12 cellular contexts compared by ENCODE assay signal in genomic region chr17:39813631-39814030, GRCh38. TPM values are rescaled to one million over a fixed set of nuclear protein-coding genes. Genes with fewer than 3 reads are reported as not detected.
DNase-seq lines count a peak whose midpoint lies in the region; TF ChIP-seq lines count a peak whose summit lies in the region.
"Had no signal": no experiment of that assay in that cellular context is flagged by ENCODE, and none has a peak within 500 bp of the region (broad histone marks: within the 10 kb centered on the region; RNA-seq: fewer than 3 reads in every experiment).

No MANE protein-coding gene starts in this region.

- intact Hi-C loops in tibial artery (cut with DNase I; ENCODE audit: low total_unique reads), result no loop called here

- peak in 2 of 3 donors; percentile 46 to 70 for DNase-seq in Peyer's patch
- peak; percentile 59 for DNase-seq in activated CD8-positive, alpha-beta memory T cell treated with anti-CD3 and anti-CD28 coated beads, Interleukin-2, amount 50 U/mL, for 1 hour (ENCODE audit: extremely low read depth)
- peak; percentile 52 to 66 (median 58) for DNase-seq in effector memory CD4-positive, alpha-beta T cell
- DNase-seq in stimulated activated CD8-positive, alpha-beta memory T cell treated with anti-CD3 and anti-CD28 coated beads, Interleukin-4, amount 100 ng/mL, for 48 hours, result peak; percentile 66
- no peak for DNase-seq in occipital lobe (lab: John Stamatoyannopoulos, UW)
- DNase-seq in hepatic stellate cell (ENCODE audit: low spot score), result no peak
- DNase-seq in GF-D8 (lab: John Stamatoyannopoulos, UW), result no peak
- no peak for DNase-seq in tibial artery
- DNase-seq: DMS153, GM23248, NCI-H146, PC-9 had no signal

- no peaks in the 10 kb centered on the region for H3K9me3 ChIP-seq in Peyer's patch
- no peaks in the 10 kb centered on the region for H3K9me3 ChIP-seq in effector memory CD4-positive, alpha-beta T cell (ENCODE audit: control insufficient read depth, low read length)
- no peaks in the 10 kb centered on the region for H3K9me3 ChIP-seq in tibial artery

- peaks cover 0 to under 1% (median 0%) of the 10 kb centered on the region in 4 donors for H3K4me1 ChIP-seq in Peyer's patch
- peaks cover 17% of the 10 kb centered on the region for H3K4me1 ChIP-seq in effector memory CD4-positive, alpha-beta T cell (ENCODE audit: control insufficient read depth, insufficient read depth, low read length, poor library complexity, severe bottlenecking)
- H3K4me1 ChIP-seq in tibial artery, result no peaks in the 10 kb centered on the region

- H3K36me3 ChIP-seq in Peyer's patch, result no peaks in the 10 kb centered on the region
- H3K36me3 ChIP-seq in effector memory CD4-positive, alpha-beta T cell (ENCODE audit: control insufficient read depth, insufficient read depth, low read length), result no peaks in the 10 kb centered on the region
- no peaks in the 10 kb centered on the region for H3K36me3 ChIP-seq in tibial artery

- H3K4me3 ChIP-seq in Peyer's patch (no peak overlapping the region), tibial artery (no peak overlapping the region)
- peak overlapping the region; percentile 9 for H3K4me3 ChIP-seq in effector memory CD4-positive, alpha-beta T cell (ENCODE audit: insufficient read depth, low read depth, low read length, poor library complexity, severe bottlenecking)
- H3K4me3 ChIP-seq: GM23248, PC-9 had no signal

- TF ChIP-seq POLR2A in Peyer's patch (IDR thresholded peaks at IDR 0.05), result no peak

- H3K27me3 ChIP-seq in Peyer's patch (no peaks in the 10 kb centered on the region), tibial artery (peaks cover 0 to 15% of the 10 kb centered on the region in 2 donors)
- H3K27me3 ChIP-seq in effector memory CD4-positive, alpha-beta T cell (replicated peaks; ENCODE audit: control insufficient read depth, insufficient read depth, low read length, poor library complexity, severe bottlenecking), result no peaks in the 10 kb centered on the region

- TF ChIP-seq CTCF in Peyer's patch (IDR thresholded peaks at IDR 0.05), result no peak
- TF ChIP-seq CTCF in tibial artery (IDR thresholded peaks at IDR 0.05), result no peak

- peak overlapping the region in 3 of 4 donors; percentile 27 to 52 (median 44) for H3K27ac ChIP-seq in Peyer's patch
- peak overlapping the region; percentile 73 for H3K27ac ChIP-seq in effector memory CD4-positive, alpha-beta T cell (ENCODE audit: insufficient read depth, low read length, poor library complexity, severe bottlenecking)
- no peak overlapping the region for H3K27ac ChIP-seq in tibial artery
- H3K27ac ChIP-seq: GM23248, PC-9 had no signal

RNA-seq across cellular contexts. Expression of gene IKZF3, which starts 50.5 kb away (rescaled TPM):
- 10 to 100 TPM in 1 of 4 donors, 1 to 10 TPM in 3; 5.4 to 45.4 (median 7.0) TPM for total RNA-seq in Peyer's patch
- 0.16 TPM for total RNA-seq in occipital lobe
- total RNA-seq: GM23248 had no signal

RNA-seq across cellular contexts. Expression of gene ZPBP2, which starts 54.4 kb away (rescaled TPM):
- total RNA-seq in Peyer's patch (not detected), occipital lobe (not detected)
- total RNA-seq: GM23248, PC-9 had no signal

Comparison
In these comparisons a context has a peak if more than half of its experiments do, and no peak if none do; other contexts are left out.
1. DNase-seq: peak in Peyer's patch (2 of 3), activated CD8-positive, alpha-beta memory T cell treated with anti-CD3 and anti-CD28 coated beads, Interleukin-2, amount 50 U/mL, for 1 hour (single experiment), effector memory CD4-positive, alpha-beta T cell (3 of 3) and stimulated activated CD8-positive, alpha-beta memory T cell treated with anti-CD3 and anti-CD28 coated beads, Interleukin-4, amount 100 ng/mL, for 48 hours (single experiment); none in occipital lobe (single experiment), hepatic stellate cell (single experiment), GF-D8 (single experiment) and tibial artery (0 of 2).
2. H3K27ac ChIP-seq: peak in Peyer's patch (3 of 4) and effector memory CD4-positive, alpha-beta T cell (single experiment); none in tibial artery (0 of 2).